ENCODE assay signal across 21 cellular contexts in genomic region chr2:241873803-241874110, GRCh38. TPM values are rescaled to one million over a fixed set of nuclear protein-coding genes. Genes with fewer than 3 reads are reported as not detected.
DNase-seq lines count a peak whose midpoint lies in the region; ATAC-seq lines count a peak whose summit lies in the region.
"Had no signal": no experiment of that assay in that cellular context is flagged by ENCODE, and none has a peak within 500 bp of the region (broad histone marks: within the 10 kb centered on the region; RNA-seq: fewer than 3 reads in every experiment).

No MANE protein-coding gene starts in this region.

- peaks cover 78% of the 10 kb centered on the region for H3K4me1 ChIP-seq in BLaER1

- intact Hi-C loops in left ventricle myocardium superior (cut with micrococcal nuclease) = no loop called here
- intact Hi-C loops in Right ventricle myocardium inferior (cut with DNase I) = no loop called here

- H3K4me2 ChIP-seq in BLaER1 = no peak overlapping the region

- no peaks in the 10 kb centered on the region for H3K36me3 ChIP-seq in BLaER1
- H3K36me3 ChIP-seq: BLaER1 treated with 17β-estradiol and CSF1 and Interleukin-3, amounts not matched to agents 10 nM and 100 nM had no signal

- no peaks in the 10 kb centered on the region for H3K9me3 Mint-ChIP-seq in central memory CD8-positive, alpha-beta T cell
- H3K9me3 Mint-ChIP-seq in stimulated activated memory B cell treated with anti-CD40 and anti-IgM and Interleukin-4, amounts not matched to agents 10 μg/mL and 1 μg/mL and 100 μg/mL, for 72 hours = peaks cover 7% of the 10 kb centered on the region
- H3K9me3 Mint-ChIP-seq: CD4-positive, alpha-beta T cell; CD8-positive, alpha-beta memory T cell had no signal

- peak overlapping the region; percentile 59 for H3K4me3 Mint-ChIP-seq in central memory CD8-positive, alpha-beta T cell
- no peak overlapping the region for H3K4me3 Mint-ChIP-seq in stimulated activated memory B cell treated with anti-CD40 and anti-IgM and Interleukin-4, amounts not matched to agents 10 μg/mL and 1 μg/mL and 100 μg/mL, for 72 hours
- H3K4me3 Mint-ChIP-seq: B cell; CD14-positive monocyte; CD4-positive, alpha-beta T cell had no signal

- peak overlapping the region; percentile 44 for H3K27ac ChIP-seq in BLaER1
- H3K27ac ChIP-seq: BLaER1 treated with 17β-estradiol and CSF1 and Interleukin-3, amounts not matched to agents 10 nM and 100 nM; GM23248 had no signal

- peaks cover 33% of the 10 kb centered on the region for H3K4me1 Mint-ChIP-seq in central memory CD8-positive, alpha-beta T cell
- peaks cover 15% of the 10 kb centered on the region for H3K4me1 Mint-ChIP-seq in stimulated activated memory B cell treated with anti-CD40 and anti-IgM and Interleukin-4, amounts not matched to agents 10 μg/mL and 1 μg/mL and 100 μg/mL, for 72 hours
- H3K4me1 Mint-ChIP-seq: CD14-positive monocyte had no signal

- no peaks in the 10 kb centered on the region for H4K20me1 ChIP-seq in BLaER1

- H3K4me3 ChIP-seq in BLaER1 = 0 out of 2 replicates have a peak overlapping the region, but pooled peaks have one; percentile 22
- H3K4me3 ChIP-seq: GM12878, GM23248 had no signal

- ATAC-seq in left ventricle myocardium superior (no peak), Right ventricle myocardium inferior (no peak)
- ATAC-seq in central memory CD8-positive, alpha-beta T cell (replicated peaks; ENCODE audit: extremely low read depth, poor library complexity, severe bottlenecking) = no peak
- ATAC-seq in stimulated activated memory B cell treated with anti-CD40 and anti-IgM and Interleukin-4, amounts not matched to agents 10 μg/mL and 1 μg/mL and 100 μg/mL, for 72 hours = no peak
- ATAC-seq: GM12878 had no signal

- H3K27me3 Mint-ChIP-seq in central memory CD8-positive, alpha-beta T cell = no peaks in the 10 kb centered on the region
- H3K27me3 Mint-ChIP-seq in stimulated activated memory B cell treated with anti-CD40 and anti-IgM and Interleukin-4, amounts not matched to agents 10 μg/mL and 1 μg/mL and 100 μg/mL, for 72 hours = peaks cover 32% of the 10 kb centered on the region
- H3K27me3 Mint-ChIP-seq: B cell; CD4-positive, alpha-beta T cell had no signal

- H3K27me3 ChIP-seq in BLaER1 = no peaks in the 10 kb centered on the region

- no peak overlapping the region for H3K27ac Mint-ChIP-seq in central memory CD8-positive, alpha-beta T cell (ENCODE audit: low read depth)
- H3K27ac Mint-ChIP-seq in stimulated activated memory B cell treated with anti-CD40 and anti-IgM and Interleukin-4, amounts not matched to agents 10 μg/mL and 1 μg/mL and 100 μg/mL, for 72 hours = peak overlapping the region; percentile 27
- H3K27ac Mint-ChIP-seq: B cell; CD14-positive monocyte; CD4-positive, alpha-beta T cell had no signal

- H3K9me3 ChIP-seq in BLaER1 = peaks cover 21% of the 10 kb centered on the region

- H3K9ac ChIP-seq in BLaER1 = no peak overlapping the region
- H3K9ac ChIP-seq: BLaER1 treated with 17β-estradiol and CSF1 and Interleukin-3, amounts not matched to agents 10 nM and 100 nM; GM23248 had no signal

- H3K36me3 Mint-ChIP-seq in central memory CD8-positive, alpha-beta T cell (ENCODE audit: insufficient read depth) = peaks cover 8% of the 10 kb centered on the region
- no peaks in the 10 kb centered on the region for H3K36me3 Mint-ChIP-seq in stimulated activated memory B cell treated with anti-CD40 and anti-IgM and Interleukin-4, amounts not matched to agents 10 μg/mL and 1 μg/mL and 100 μg/mL, for 72 hours
- H3K36me3 Mint-ChIP-seq: CD14-positive monocyte; CD8-positive, alpha-beta memory T cell had no signal

- DNase-seq in left ventricle myocardium superior (peak; percentile 22), Right ventricle myocardium inferior (ENCODE audit: missing footprints) (no peak), foreskin melanocyte (no peak), T-helper 9 cell (no peak)
- no peak for DNase-seq in central memory CD8-positive, alpha-beta T cell (ENCODE audit: low spot score in 2 of 2)
- DNase-seq: CD4-positive, alpha-beta T cell; CD8-positive, alpha-beta memory T cell; DMS 273 treated with DMSO at 0.1 percent for 48 hours; DMS79; EL; GDM1; GM23248; HCEC 1CT had no signal

RNA-seq across cellular contexts. Expression of gene RTP5, which starts 4.2 kb away (rescaled TPM):
- not detected for total RNA-seq in left ventricle myocardium superior
- not detected for total RNA-seq in Right ventricle myocardium inferior
- total RNA-seq: B cell, GM12878, GM23248, H1, H7 had no signal

RNA-seq across cellular contexts. Expression of gene PDCD1, which starts 15.1 kb away (rescaled TPM):
- total RNA-seq in left ventricle myocardium superior (1.4 TPM), Right ventricle myocardium inferior (1.2 TPM)
- total RNA-seq: GM23248 had no signal
